ENCODE assay signal across 1 cellular context in genomic region chr21:39610705-39611104, GRCh38.
TF ChIP-seq lines count a peak whose summit lies in the region.

No MANE protein-coding gene starts in this region.

TF ChIP-seq in HEK293, 187 proteins besides CTCF, POLR2A, EP300 and RAD21 (continued from another document and continues in another):
- TF ChIP-seq, protein P1, sequence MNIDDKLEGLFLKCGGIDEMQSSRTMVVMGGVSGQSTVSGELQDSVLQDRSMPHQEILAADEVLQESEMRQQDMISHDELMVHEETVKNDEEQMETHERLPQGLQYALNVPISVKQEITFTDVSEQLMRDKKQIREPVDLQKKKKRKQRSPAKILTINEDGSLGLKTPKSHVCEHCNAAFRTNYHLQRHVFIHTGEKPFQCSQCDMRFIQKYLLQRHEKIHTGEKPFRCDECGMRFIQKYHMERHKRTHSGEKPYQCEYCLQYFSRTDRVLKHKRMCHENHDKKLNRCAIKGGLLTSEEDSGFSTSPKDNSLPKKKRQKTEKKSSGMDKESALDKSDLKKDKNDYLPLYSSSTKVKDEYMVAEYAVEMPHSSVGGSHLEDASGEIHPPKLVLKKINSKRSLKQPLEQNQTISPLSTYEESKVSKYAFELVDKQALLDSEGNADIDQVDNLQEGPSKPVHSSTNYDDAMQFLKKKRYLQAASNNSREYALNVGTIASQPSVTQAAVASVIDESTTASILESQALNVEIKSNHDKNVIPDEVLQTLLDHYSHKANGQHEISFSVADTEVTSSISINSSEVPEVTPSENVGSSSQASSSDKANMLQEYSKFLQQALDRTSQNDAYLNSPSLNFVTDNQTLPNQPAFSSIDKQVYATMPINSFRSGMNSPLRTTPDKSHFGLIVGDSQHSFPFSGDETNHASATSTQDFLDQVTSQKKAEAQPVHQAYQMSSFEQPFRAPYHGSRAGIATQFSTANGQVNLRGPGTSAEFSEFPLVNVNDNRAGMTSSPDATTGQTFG (tag by site-specific recombination; IDR thresholded peaks at IDR 0.05; ENCODE audit: borderline replicate concordance): no peak
- TF ChIP-seq HOXC10 (CRISPR knock-in tag; IDR thresholded peaks at IDR 0.05): no peak
- TF ChIP-seq ZNF133 (tag by site-specific recombination; IDR thresholded peaks at IDR 0.05): no peak
- TF ChIP-seq ZNF521 (tag by site-specific recombination; IDR thresholded peaks at IDR 0.05): no peak
- no peak for TF ChIP-seq ZNF24 (tag by site-specific recombination; IDR thresholded peaks at IDR 0.05)
- TF ChIP-seq ZBTB17 (tag by site-specific recombination; IDR thresholded peaks at IDR 0.05): peak; percentile 41
- no peak for TF ChIP-seq ZNF223 (tag by site-specific recombination; IDR thresholded peaks at IDR 0.05)
- TF ChIP-seq, protein P2, sequence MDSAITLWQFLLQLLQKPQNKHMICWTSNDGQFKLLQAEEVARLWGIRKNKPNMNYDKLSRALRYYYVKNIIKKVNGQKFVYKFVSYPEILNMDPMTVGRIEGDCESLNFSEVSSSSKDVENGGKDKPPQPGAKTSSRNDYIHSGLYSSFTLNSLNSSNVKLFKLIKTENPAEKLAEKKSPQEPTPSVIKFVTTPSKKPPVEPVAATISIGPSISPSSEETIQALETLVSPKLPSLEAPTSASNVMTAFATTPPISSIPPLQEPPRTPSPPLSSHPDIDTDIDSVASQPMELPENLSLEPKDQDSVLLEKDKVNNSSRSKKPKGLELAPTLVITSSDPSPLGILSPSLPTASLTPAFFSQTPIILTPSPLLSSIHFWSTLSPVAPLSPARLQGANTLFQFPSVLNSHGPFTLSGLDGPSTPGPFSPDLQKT (IDR thresholded peaks at IDR 0.05; ENCODE audit: borderline replicate concordance, low read depth, low read length): no peak
- no peak for TF ChIP-seq ZNF792 (tag by site-specific recombination; IDR thresholded peaks at IDR 0.05)
- TF ChIP-seq ZBTB21 (tag by site-specific recombination; IDR thresholded peaks at IDR 0.05): peak; percentile 38; the same call in 1 of the 2 replicates
- no peak for TF ChIP-seq ZFP3 (tag by site-specific recombination; IDR thresholded peaks at IDR 0.05; ENCODE audit: low read depth)
- TF ChIP-seq ZNF2 (tag by site-specific recombination; IDR thresholded peaks at IDR 0.05): no peak
- no peak for TF ChIP-seq ZNF37A (tag by site-specific recombination; IDR thresholded peaks at IDR 0.05)
- TF ChIP-seq HIC1 (tag by site-specific recombination; IDR thresholded peaks at IDR 0.05): no peak
- TF ChIP-seq, protein P3, sequence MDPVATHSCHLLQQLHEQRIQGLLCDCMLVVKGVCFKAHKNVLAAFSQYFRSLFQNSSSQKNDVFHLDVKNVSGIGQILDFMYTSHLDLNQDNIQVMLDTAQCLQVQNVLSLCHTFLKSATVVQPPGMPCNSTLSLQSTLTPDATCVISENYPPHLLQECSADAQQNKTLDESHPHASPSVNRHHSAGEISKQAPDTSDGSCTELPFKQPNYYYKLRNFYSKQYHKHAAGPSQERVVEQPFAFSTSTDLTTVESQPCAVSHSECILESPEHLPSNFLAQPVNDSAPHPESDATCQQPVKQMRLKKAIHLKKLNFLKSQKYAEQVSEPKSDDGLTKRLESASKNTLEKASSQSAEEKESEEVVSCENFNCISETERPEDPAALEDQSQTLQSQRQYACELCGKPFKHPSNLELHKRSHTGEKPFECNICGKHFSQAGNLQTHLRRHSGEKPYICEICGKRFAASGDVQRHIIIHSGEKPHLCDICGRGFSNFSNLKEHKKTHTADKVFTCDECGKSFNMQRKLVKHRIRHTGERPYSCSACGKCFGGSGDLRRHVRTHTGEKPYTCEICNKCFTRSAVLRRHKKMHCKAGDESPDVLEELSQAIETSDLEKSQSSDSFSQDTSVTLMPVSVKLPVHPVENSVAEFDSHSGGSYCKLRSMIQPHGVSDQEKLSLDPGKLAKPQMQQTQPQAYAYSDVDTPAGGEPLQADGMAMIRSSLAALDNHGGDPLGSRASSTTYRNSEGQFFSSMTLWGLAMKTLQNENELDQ (tag by site-specific recombination; IDR thresholded peaks at IDR 0.05; ENCODE audit: low read depth): no peak
- TF ChIP-seq ZNF23 (tag by site-specific recombination; IDR thresholded peaks at IDR 0.05; ENCODE audit: borderline replicate concordance): no peak
- TF ChIP-seq TRIM28 (IDR thresholded peaks at IDR 0.05; ENCODE audit: borderline replicate concordance, low read length): no peak
- TF ChIP-seq ZBTB8A (tag by site-specific recombination; IDR thresholded peaks at IDR 0.05): no peak
- no peak for TF ChIP-seq ZNF596 (tag by site-specific recombination; IDR thresholded peaks at IDR 0.05)
- TF ChIP-seq ZNF510 (tag by site-specific recombination; IDR thresholded peaks at IDR 0.05; ENCODE audit: insufficient replicate concordance): no peak
- TF ChIP-seq, protein P4, sequence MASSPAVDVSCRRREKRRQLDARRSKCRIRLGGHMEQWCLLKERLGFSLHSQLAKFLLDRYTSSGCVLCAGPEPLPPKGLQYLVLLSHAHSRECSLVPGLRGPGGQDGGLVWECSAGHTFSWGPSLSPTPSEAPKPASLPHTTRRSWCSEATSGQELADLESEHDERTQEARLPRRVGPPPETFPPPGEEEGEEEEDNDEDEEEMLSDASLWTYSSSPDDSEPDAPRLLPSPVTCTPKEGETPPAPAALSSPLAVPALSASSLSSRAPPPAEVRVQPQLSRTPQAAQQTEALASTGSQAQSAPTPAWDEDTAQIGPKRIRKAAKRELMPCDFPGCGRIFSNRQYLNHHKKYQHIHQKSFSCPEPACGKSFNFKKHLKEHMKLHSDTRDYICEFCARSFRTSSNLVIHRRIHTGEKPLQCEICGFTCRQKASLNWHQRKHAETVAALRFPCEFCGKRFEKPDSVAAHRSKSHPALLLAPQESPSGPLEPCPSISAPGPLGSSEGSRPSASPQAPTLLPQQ (tag by site-specific recombination; IDR thresholded peaks at IDR 0.05): no peak
- TF ChIP-seq ZNF157 (tag by site-specific recombination; IDR thresholded peaks at IDR 0.05): no peak
- TF ChIP-seq ZNF629 (tag by site-specific recombination; IDR thresholded peaks at IDR 0.05): peak; percentile 48
- TF ChIP-seq ZNF426 (tag by site-specific recombination; IDR thresholded peaks at IDR 0.05): no peak
- no peak for TF ChIP-seq ZNF202 (tag by site-specific recombination; IDR thresholded peaks at IDR 0.05; ENCODE audit: borderline replicate concordance)
- no peak for TF ChIP-seq ZSCAN18 (tag by site-specific recombination; IDR thresholded peaks at IDR 0.05)
- no peak for TF ChIP-seq ZNF266 (tag by site-specific recombination; IDR thresholded peaks at IDR 0.05; ENCODE audit: low read depth)
- TF ChIP-seq, protein P5, sequence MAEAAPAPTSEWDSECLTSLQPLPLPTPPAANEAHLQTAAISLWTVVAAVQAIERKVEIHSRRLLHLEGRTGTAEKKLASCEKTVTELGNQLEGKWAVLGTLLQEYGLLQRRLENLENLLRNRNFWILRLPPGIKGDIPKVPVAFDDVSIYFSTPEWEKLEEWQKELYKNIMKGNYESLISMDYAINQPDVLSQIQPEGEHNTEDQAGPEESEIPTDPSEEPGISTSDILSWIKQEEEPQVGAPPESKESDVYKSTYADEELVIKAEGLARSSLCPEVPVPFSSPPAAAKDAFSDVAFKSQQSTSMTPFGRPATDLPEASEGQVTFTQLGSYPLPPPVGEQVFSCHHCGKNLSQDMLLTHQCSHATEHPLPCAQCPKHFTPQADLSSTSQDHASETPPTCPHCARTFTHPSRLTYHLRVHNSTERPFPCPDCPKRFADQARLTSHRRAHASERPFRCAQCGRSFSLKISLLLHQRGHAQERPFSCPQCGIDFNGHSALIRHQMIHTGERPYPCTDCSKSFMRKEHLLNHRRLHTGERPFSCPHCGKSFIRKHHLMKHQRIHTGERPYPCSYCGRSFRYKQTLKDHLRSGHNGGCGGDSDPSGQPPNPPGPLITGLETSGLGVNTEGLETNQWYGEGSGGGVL (tag by site-specific recombination; IDR thresholded peaks at IDR 0.05): peak; percentile 37; the same call in 1 of the 2 replicates
- TF ChIP-seq ZNF138 (tag by site-specific recombination; IDR thresholded peaks at IDR 0.05; ENCODE audit: borderline replicate concordance): no peak
- peak; percentile 55; the same call in 1 of the 2 replicates for TF ChIP-seq KLF10 (tag by site-specific recombination; IDR thresholded peaks at IDR 0.05)
- TF ChIP-seq ZNF837 (tag by site-specific recombination; IDR thresholded peaks at IDR 0.05): no peak
- peak; percentile 95 for TF ChIP-seq ZIC2 (tag by site-specific recombination; IDR thresholded peaks at IDR 0.05)
- no peak for TF ChIP-seq OVOL3 (tag by site-specific recombination; IDR thresholded peaks at IDR 0.05)
- peak; percentile 74; the same call in 1 of the 2 replicates for TF ChIP-seq ZSCAN23 (tag by site-specific recombination; IDR thresholded peaks at IDR 0.05)
- TF ChIP-seq ZNF777 (tag by site-specific recombination; IDR thresholded peaks at IDR 0.05; ENCODE audit: borderline replicate concordance): no peak
- TF ChIP-seq MYNN (tag by site-specific recombination; IDR thresholded peaks at IDR 0.05; ENCODE audit: borderline replicate concordance): no peak
- no peak for TF ChIP-seq PBX3 (CRISPR knock-in tag; IDR thresholded peaks at IDR 0.05)
- TF ChIP-seq ZNF19 (tag by site-specific recombination; IDR thresholded peaks at IDR 0.05; ENCODE audit: low read depth): no peak
- TF ChIP-seq, protein P6, sequence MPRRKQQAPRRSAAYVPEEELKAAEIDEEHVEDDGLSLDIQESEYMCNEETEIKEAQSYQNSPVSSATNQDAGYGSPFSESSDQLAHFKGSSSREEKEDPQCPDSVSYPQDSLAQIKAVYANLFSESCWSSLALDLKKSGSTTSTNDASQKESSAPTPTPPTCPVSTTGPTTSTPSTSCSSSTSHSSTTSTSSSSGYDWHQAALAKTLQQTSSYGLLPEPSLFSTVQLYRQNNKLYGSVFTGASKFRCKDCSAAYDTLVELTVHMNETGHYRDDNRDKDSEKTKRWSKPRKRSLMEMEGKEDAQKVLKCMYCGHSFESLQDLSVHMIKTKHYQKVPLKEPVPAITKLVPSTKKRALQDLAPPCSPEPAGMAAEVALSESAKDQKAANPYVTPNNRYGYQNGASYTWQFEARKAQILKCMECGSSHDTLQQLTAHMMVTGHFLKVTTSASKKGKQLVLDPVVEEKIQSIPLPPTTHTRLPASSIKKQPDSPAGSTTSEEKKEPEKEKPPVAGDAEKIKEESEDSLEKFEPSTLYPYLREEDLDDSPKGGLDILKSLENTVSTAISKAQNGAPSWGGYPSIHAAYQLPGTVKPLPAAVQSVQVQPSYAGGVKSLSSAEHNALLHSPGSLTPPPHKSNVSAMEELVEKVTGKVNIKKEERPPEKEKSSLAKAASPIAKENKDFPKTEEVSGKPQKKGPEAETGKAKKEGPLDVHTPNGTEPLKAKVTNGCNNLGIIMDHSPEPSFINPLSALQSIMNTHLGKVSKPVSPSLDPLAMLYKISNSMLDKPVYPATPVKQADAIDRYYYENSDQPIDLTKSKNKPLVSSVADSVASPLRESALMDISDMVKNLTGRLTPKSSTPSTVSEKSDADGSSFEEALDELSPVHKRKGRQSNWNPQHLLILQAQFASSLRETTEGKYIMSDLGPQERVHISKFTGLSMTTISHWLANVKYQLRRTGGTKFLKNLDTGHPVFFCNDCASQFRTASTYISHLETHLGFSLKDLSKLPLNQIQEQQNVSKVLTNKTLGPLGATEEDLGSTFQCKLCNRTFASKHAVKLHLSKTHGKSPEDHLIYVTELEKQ (tag by site-specific recombination; IDR thresholded peaks at IDR 0.05; ENCODE audit: borderline replicate concordance): 0 out of 2 replicates have a peak, but pooled peaks have one; percentile 19
- no peak for TF ChIP-seq ZNF404 (tag by site-specific recombination; IDR thresholded peaks at IDR 0.05)
